ENCODE assay signal across 18 cellular contexts in genomic region chr18:12159446-12159845, GRCh38.
DNase-seq lines count a peak whose midpoint lies in the region; TF ChIP-seq lines count a peak whose summit lies in the region.
"Had no signal": no experiment of that assay in that cellular context is flagged by ENCODE, and none has a peak within 500 bp of the region (broad histone marks: within the 10 kb centered on the region; RNA-seq: fewer than 3 reads in every experiment).

No MANE protein-coding gene starts in this region.

- H3K9me2 ChIP-seq in GM23248 (ENCODE audit: insufficient read depth) (no peaks in the 10 kb centered on the region), Karpas-422 (replicated peaks; ENCODE audit: insufficient read depth, low read length) (no peaks in the 10 kb centered on the region)

- DNase-seq in GM23248 = peak; percentile 51
- peak; percentile 87 for DNase-seq in RWPE1 (ENCODE audit: low spot score)
- DNase-seq in epithelial cell of esophagus (ENCODE audit: low read depth) = peak; percentile 88
- peak; percentile 6 for DNase-seq in non-pigmented ciliary epithelial cell (ENCODE audit: low read depth)
- DNase-seq in NCI-H1694 treated with DMSO at 0.1 percent for 48 hours (lab: John Stamatoyannopoulos, UW) = no peak
- DNase-seq in NCI-H146 treated with DMSO at 0.1 percent for 48 hours (lab: John Stamatoyannopoulos, UW; ENCODE audit: unreplicated experiment) = no peak
- no peak for DNase-seq in NCI-H748 treated with DMSO at 0.1 percent for 48 hours (lab: John Stamatoyannopoulos, UW)
- no peak for DNase-seq in Karpas-422
- DNase-seq: erythroblast; heart left ventricle; MM.1S; NCI-H2029; NCI-H524; nephron progenitor cell; stimulated activated naive CD4-positive, alpha-beta T cell treated with Interleukin-2 at 50 U/mL for 16 hours; T1000; transverse colon had no signal

- TF ChIP-seq CTCF in RWPE1 (conservative IDR thresholded peaks at IDR 0.05; ENCODE audit: low read depth) (no peak), epithelial cell of esophagus (IDR thresholded peaks at IDR 0.05; ENCODE audit: insufficient read depth, low read depth, low read length, missing control alignments) (no peak)

- H4K20me1 ChIP-seq in GM23248 (ENCODE audit: insufficient read depth) = no peaks in the 10 kb centered on the region
- H4K20me1 ChIP-seq in Karpas-422 (ENCODE audit: insufficient read depth, low read depth, low read length) = no peaks in the 10 kb centered on the region
- H4K20me1 ChIP-seq: BLaER1 had no signal

- H3K27me3 ChIP-seq in GM23248 (replicated peaks; ENCODE audit: insufficient read depth) (no peaks in the 10 kb centered on the region), Karpas-422 (ENCODE audit: low read length) (no peaks in the 10 kb centered on the region)
- H3K27me3 ChIP-seq: BLaER1, heart left ventricle, transverse colon had no signal

- WGBS in GM23248 (ENCODE audit: low coverage in 1 of 2, low lambda C conversion rate in 2 of 2, missing lambda C conversion rate in 2 of 2), 2 experiments = 3 to 6% methylated on average over 1 of the region's 1 CpG

- H3K36me3 ChIP-seq in GM23248 (ENCODE audit: low read depth) (no peaks in the 10 kb centered on the region), Karpas-422 (ENCODE audit: insufficient read depth, low read length) (no peaks in the 10 kb centered on the region)
- H3K36me3 ChIP-seq: BLaER1, heart left ventricle, transverse colon had no signal

- no peaks in the 10 kb centered on the region for H3K4me1 ChIP-seq in GM23248 (ENCODE audit: insufficient read depth)
- H3K4me1 ChIP-seq in Karpas-422 (ENCODE audit: low read length) = no peaks in the 10 kb centered on the region
- H3K4me1 ChIP-seq: BLaER1, heart left ventricle, transverse colon had no signal

- H3K27ac ChIP-seq in GM23248 (no peak overlapping the region), RWPE1 (no peak overlapping the region), Karpas-422 (ENCODE audit: low read length) (no peak overlapping the region)
- H3K27ac ChIP-seq: BLaER1, heart left ventricle, transverse colon had no signal

- no peaks in the 10 kb centered on the region for H3K9me3 ChIP-seq in GM23248 (ENCODE audit: low read depth)
- H3K9me3 ChIP-seq in Karpas-422 (ENCODE audit: low read length) = no peaks in the 10 kb centered on the region
- H3K9me3 ChIP-seq: BLaER1, transverse colon had no signal

- no peak overlapping the region for H3K4me2 ChIP-seq in GM23248 (ENCODE audit: unreplicated experiment)
- H3K4me2 ChIP-seq in Karpas-422 (ENCODE audit: low read depth, low read length, poor library complexity, severe bottlenecking) = no peak overlapping the region
- H3K4me2 ChIP-seq: BLaER1 had no signal

- CTCF ChIA-PET in RWPE1 (lab: Yijun Ruan, JAX) = interaction anchor here (0.6 kb wide), 1 partner anchor 83 kb away, joined by 5 read pairs; no protein-coding TSS in a partner anchor

- POLR2A ChIA-PET in RWPE1 (lab: Yijun Ruan, JAX; ENCODE audit: low non-redundant PET) = no interaction called here

- H3K9ac ChIP-seq in GM23248 (no peak overlapping the region), Karpas-422 (ENCODE audit: low read length) (no peak overlapping the region)
- H3K9ac ChIP-seq: BLaER1 had no signal

- in situ Hi-C loops in GM23248 (cut with MboI) = no loop called here

- H3K79me2 ChIP-seq in GM23248 (ENCODE audit: insufficient read depth) (no peaks in the 10 kb centered on the region), Karpas-422 (ENCODE audit: low read length) (no peaks in the 10 kb centered on the region)

- no peak overlapping the region for H3K4me3 ChIP-seq in GM23248
- no peak overlapping the region for H3K4me3 ChIP-seq in epithelial cell of esophagus (ENCODE audit: low read length)
- no peak overlapping the region for H3K4me3 ChIP-seq in Karpas-422 (ENCODE audit: low read length)
- H3K4me3 ChIP-seq: BLaER1, heart left ventricle, transverse colon had no signal

- H2AFZ ChIP-seq in GM23248 = no peak overlapping the region
- H2AFZ ChIP-seq in Karpas-422 (ENCODE audit: low read length) = no peak overlapping the region

- no peaks in the 10 kb centered on the region for H3F3A ChIP-seq in GM23248 (ENCODE audit: insufficient read depth)

Comparison
In these comparisons a context has a peak if more than half of its experiments do, and no peak if none do; other contexts are left out.
1. DNase-seq: peak in GM23248 (single experiment), RWPE1 (single experiment), epithelial cell of esophagus (single experiment) and non-pigmented ciliary epithelial cell (single experiment); none in NCI-H1694 treated with DMSO at 0.1 percent for 48 hours (single experiment), NCI-H146 treated with DMSO at 0.1 percent for 48 hours (single experiment), NCI-H748 treated with DMSO at 0.1 percent for 48 hours (single experiment) and Karpas-422 (single experiment).